ENCODE assay signal across 1 cellular context in the genomic region with DNA sequence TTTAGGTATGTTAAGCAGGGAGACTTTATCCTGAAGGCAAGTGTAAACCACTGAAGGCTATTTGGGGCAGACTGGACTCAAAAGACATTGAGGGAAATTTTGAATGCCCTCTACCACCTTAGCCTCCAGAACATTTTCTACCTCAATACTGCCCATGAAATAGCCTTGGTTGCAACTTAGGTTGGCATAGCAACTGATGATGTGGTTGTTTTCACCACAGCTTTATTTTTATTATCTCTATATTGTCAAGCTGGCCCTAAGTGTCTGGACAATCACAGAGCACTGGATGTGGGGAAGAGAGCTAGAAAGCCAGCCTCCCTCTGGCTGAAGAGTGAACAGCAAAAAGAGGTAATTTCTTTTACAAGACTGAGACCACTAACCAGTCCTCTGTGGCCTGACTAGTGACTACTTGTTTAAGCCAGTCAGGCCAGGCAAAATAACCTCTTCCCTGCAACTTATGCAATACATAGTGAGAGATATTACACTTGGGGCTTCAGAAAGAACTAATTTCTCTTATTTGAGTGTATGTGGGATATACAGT.
TF ChIP-seq lines count a peak whose summit lies in the region.

No MANE protein-coding gene starts in this region.

TF ChIP-seq in GM23338, 12 proteins besides CTCF, POLR2A, EP300 and RAD21 (continued from another document):
- TF ChIP-seq, protein P1, sequence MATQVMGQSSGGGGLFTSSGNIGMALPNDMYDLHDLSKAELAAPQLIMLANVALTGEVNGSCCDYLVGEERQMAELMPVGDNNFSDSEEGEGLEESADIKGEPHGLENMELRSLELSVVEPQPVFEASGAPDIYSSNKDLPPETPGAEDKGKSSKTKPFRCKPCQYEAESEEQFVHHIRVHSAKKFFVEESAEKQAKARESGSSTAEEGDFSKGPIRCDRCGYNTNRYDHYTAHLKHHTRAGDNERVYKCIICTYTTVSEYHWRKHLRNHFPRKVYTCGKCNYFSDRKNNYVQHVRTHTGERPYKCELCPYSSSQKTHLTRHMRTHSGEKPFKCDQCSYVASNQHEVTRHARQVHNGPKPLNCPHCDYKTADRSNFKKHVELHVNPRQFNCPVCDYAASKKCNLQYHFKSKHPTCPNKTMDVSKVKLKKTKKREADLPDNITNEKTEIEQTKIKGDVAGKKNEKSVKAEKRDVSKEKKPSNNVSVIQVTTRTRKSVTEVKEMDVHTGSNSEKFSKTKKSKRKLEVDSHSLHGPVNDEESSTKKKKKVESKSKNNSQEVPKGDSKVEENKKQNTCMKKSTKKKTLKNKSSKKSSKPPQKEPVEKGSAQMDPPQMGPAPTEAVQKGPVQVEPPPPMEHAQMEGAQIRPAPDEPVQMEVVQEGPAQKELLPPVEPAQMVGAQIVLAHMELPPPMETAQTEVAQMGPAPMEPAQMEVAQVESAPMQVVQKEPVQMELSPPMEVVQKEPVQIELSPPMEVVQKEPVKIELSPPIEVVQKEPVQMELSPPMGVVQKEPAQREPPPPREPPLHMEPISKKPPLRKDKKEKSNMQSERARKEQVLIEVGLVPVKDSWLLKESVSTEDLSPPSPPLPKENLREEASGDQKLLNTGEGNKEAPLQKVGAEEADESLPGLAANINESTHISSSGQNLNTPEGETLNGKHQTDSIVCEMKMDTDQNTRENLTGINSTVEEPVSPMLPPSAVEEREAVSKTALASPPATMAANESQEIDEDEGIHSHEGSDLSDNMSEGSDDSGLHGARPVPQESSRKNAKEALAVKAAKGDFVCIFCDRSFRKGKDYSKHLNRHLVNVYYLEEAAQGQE (IDR thresholded peaks at IDR 0.05; ENCODE audit: unreplicated experiment), result no peak
- TF ChIP-seq ZNF331 (CRISPR knock-in tag; IDR thresholded peaks at IDR 0.05; ENCODE audit: low read depth) (no peak), CREB1 (CRISPR knock-in tag; IDR thresholded peaks at IDR 0.05; ENCODE audit: low read depth) (no peak), JUNB (IDR thresholded peaks at IDR 0.05; ENCODE audit: unreplicated experiment) (no peak)
